9 cellular contexts compared by ENCODE assay signal in the genomic region with DNA sequence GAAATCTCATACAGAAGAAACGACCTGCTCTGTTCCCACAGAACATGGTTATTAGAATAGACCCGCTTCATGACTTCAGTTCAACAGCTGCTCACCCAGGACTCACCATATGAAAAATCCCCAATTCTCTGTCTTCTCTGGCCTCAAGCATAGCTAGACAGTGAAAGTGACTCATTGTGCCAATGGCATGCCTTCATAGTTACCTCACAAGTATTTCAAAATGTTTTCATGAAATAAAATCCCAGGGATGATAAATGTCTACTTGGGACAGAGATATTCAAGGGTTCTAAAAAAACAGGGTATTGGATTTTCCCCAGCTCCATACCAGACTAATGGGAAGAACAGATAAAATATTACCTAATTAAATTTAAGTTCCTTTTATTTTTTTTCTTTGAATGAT.
DNase-seq lines count a peak whose midpoint lies in the region; ATAC-seq and TF ChIP-seq lines count a peak whose summit lies in the region.
"Had no signal": no experiment of that assay in that cellular context is flagged by ENCODE, and none has a peak within 500 bp of the region (broad histone marks: within the 10 kb centered on the region; RNA-seq: fewer than 3 reads in every experiment).

No MANE protein-coding gene starts in this region.

- no peak overlapping the region for H3K4me3 Mint-ChIP-seq in activated CD4-positive, alpha-beta T cell treated with anti-CD3 and anti-CD28 coated beads, Interleukin-2, amount 10 ng/mL, durations not matched to agents 7 days and 5 days
- no peak overlapping the region for H3K4me3 Mint-ChIP-seq in activated naive CD8-positive, alpha-beta T cell treated with anti-CD3 and anti-CD28 coated beads for 36 hours

- H3K27me3 ChIP-seq in tibial artery, result no peaks in the 10 kb centered on the region

- ATAC-seq in GM18867 (IDR thresholded peaks at IDR 0.05; ENCODE audit: unreplicated experiment) (no peak), GM21515 (IDR thresholded peaks at IDR 0.05; ENCODE audit: unreplicated experiment) (no peak), GM19324 (IDR thresholded peaks at IDR 0.05; ENCODE audit: low FRiP score, unreplicated experiment) (no peak)

- peaks cover 0 to 11% (median 0%) of the 10 kb centered on the region in 3 donors for H3K36me3 ChIP-seq in tibial artery

- intact Hi-C loops in tibial artery (cut with DNase I; ENCODE audit: low total_unique reads), result no loop called here

- peaks cover 49% of the 10 kb centered on the region for H3K36me3 Mint-ChIP-seq in activated CD4-positive, alpha-beta T cell treated with anti-CD3 and anti-CD28 coated beads, Interleukin-2, amount 10 ng/mL, durations not matched to agents 7 days and 5 days (ENCODE audit: low read depth)
- peaks cover 30% of the 10 kb centered on the region for H3K36me3 Mint-ChIP-seq in activated naive CD8-positive, alpha-beta T cell treated with anti-CD3 and anti-CD28 coated beads for 36 hours

- POLR2A ChIA-PET in activated CD4-positive, alpha-beta T cell treated with anti-CD3 and anti-CD28 coated beads, Interleukin-2, amount 10 ng/mL, durations not matched to agents 7 days and 5 days (lab: Charles Lee), result no interaction called here

- no peak for TF ChIP-seq CTCF in tibial artery (IDR thresholded peaks at IDR 0.05)

- peaks cover 47% of the 10 kb centered on the region for H3K4me1 Mint-ChIP-seq in activated CD4-positive, alpha-beta T cell treated with anti-CD3 and anti-CD28 coated beads, Interleukin-2, amount 10 ng/mL, durations not matched to agents 7 days and 5 days
- peaks cover 30% of the 10 kb centered on the region for H3K4me1 Mint-ChIP-seq in activated naive CD8-positive, alpha-beta T cell treated with anti-CD3 and anti-CD28 coated beads for 36 hours

- no peaks in the 10 kb centered on the region for H3K9me3 ChIP-seq in tibial artery

- DNase-seq in activated CD4-positive, alpha-beta T cell treated with anti-CD3 and anti-CD28 coated beads, Interleukin-2, amount 10 ng/mL, durations not matched to agents 7 days and 5 days, result no peak
- DNase-seq in activated CD4-positive, alpha-beta T cell treated with anti-CD3 and anti-CD28 coated beads, Interleukin-2, amount 50 U/mL, for 4 hours, result no peak
- peak; percentile 8 for DNase-seq in activated naive CD8-positive, alpha-beta T cell treated with anti-CD3 and anti-CD28 coated beads for 36 hours
- DNase-seq in hepatic stellate cell (ENCODE audit: low spot score) (peak; percentile 23), tibial artery (no peak)
- DNase-seq: head of caudate nucleus had no signal

- peaks cover 0 to 61% (median 25%) of the 10 kb centered on the region in 4 donors for H3K4me1 ChIP-seq in tibial artery

- CTCF ChIA-PET in activated CD4-positive, alpha-beta T cell treated with anti-CD3 and anti-CD28 coated beads, Interleukin-2, amount 10 ng/mL, durations not matched to agents 7 days and 5 days (lab: Charles Lee), result interaction anchor here (1.1 to 2.4 kb wide), 2 partner anchors 17 to 19 kb away, joined by 3 to 7 read pairs; no protein-coding TSS in a partner anchor

- H3K27ac Mint-ChIP-seq in activated CD4-positive, alpha-beta T cell treated with anti-CD3 and anti-CD28 coated beads, Interleukin-2, amount 10 ng/mL, durations not matched to agents 7 days and 5 days, result peak overlapping the region; percentile 57
- peak overlapping the region; percentile 89 for H3K27ac Mint-ChIP-seq in activated naive CD8-positive, alpha-beta T cell treated with anti-CD3 and anti-CD28 coated beads for 36 hours

- H3K27me3 Mint-ChIP-seq in activated CD4-positive, alpha-beta T cell treated with anti-CD3 and anti-CD28 coated beads, Interleukin-2, amount 10 ng/mL, durations not matched to agents 7 days and 5 days, result no peaks in the 10 kb centered on the region
- no peaks in the 10 kb centered on the region for H3K27me3 Mint-ChIP-seq in activated naive CD8-positive, alpha-beta T cell treated with anti-CD3 and anti-CD28 coated beads for 36 hours

- H3K4me3 ChIP-seq in tibial artery, result no peak overlapping the region

- H3K9me3 Mint-ChIP-seq in activated CD4-positive, alpha-beta T cell treated with anti-CD3 and anti-CD28 coated beads, Interleukin-2, amount 10 ng/mL, durations not matched to agents 7 days and 5 days, result peaks cover 4% of the 10 kb centered on the region
- peaks cover 2% of the 10 kb centered on the region for H3K9me3 Mint-ChIP-seq in activated naive CD8-positive, alpha-beta T cell treated with anti-CD3 and anti-CD28 coated beads for 36 hours

- peak overlapping the region; percentile 70 to 71 for H3K27ac ChIP-seq in tibial artery

Comparison
In these comparisons a context has a peak if more than half of its experiments do, and no peak if none do; other contexts are left out.
1. DNase-seq: peak in activated naive CD8-positive, alpha-beta T cell treated with anti-CD3 and anti-CD28 coated beads for 36 hours (single experiment) and hepatic stellate cell (single experiment); none in activated CD4-positive, alpha-beta T cell treated with anti-CD3 and anti-CD28 coated beads, Interleukin-2, amount 10 ng/mL, durations not matched to agents 7 days and 5 days (single experiment), activated CD4-positive, alpha-beta T cell treated with anti-CD3 and anti-CD28 coated beads, Interleukin-2, amount 50 U/mL, for 4 hours (0 of 2) and tibial artery (0 of 2).